8 cellular contexts compared by ENCODE assay signal in genomic region chr3:165206454-165207266, GRCh38. TPM values are rescaled to one million over a fixed set of nuclear protein-coding genes. Genes with fewer than 3 reads are reported as not detected.
A peak's percentile ranks its signal among the peaks of the same experiment; 100 is the strongest.
DNase-seq lines count a peak whose midpoint lies in the region; ATAC-seq and TF ChIP-seq lines count a peak whose summit lies in the region.

No MANE protein-coding gene starts in this region.

- H3K9me3 ChIP-seq in DOHH2 (ENCODE audit: control insufficient read depth, insufficient read depth, low read length), result no peaks in the 10 kb centered on the region

- no peaks in the 10 kb centered on the region for H3K36me3 Mint-ChIP-seq in activated T-cell treated with anti-CD3 and anti-CD28 coated beads, Interleukin-2, amount 50 U/mL, for 24 hours (ENCODE audit: low read depth)

- no peaks in the 10 kb centered on the region for H4K20me1 ChIP-seq in DOHH2 (ENCODE audit: control insufficient read depth, insufficient read depth, low read depth, low read length)

- H3K4me1 ChIP-seq in DOHH2 (ENCODE audit: control insufficient read depth, low read length), result no peaks in the 10 kb centered on the region

- H3K27me3 Mint-ChIP-seq in activated T-cell treated with anti-CD3 and anti-CD28 coated beads, Interleukin-2, amount 50 U/mL, for 24 hours, result peaks cover 12% of the 10 kb centered on the region

- H3K4me3 Mint-ChIP-seq in activated T-cell treated with anti-CD3 and anti-CD28 coated beads, Interleukin-2, amount 50 U/mL, for 24 hours, result peak overlapping the region; percentile 18

- H3K4me1 Mint-ChIP-seq in activated T-cell treated with anti-CD3 and anti-CD28 coated beads, Interleukin-2, amount 50 U/mL, for 24 hours (ENCODE audit: low read depth), result peaks cover 2% of the 10 kb centered on the region

- H3K4me2 ChIP-seq in DOHH2 (ENCODE audit: low read length), result no peak overlapping the region

- H3K27me3 ChIP-seq in DOHH2 (ENCODE audit: control insufficient read depth, low read length), result no peaks in the 10 kb centered on the region

- DNase-seq in NCI-H524 (lab: John Stamatoyannopoulos, UW) (peak; percentile 88 to 94), foreskin melanocyte (peak; percentile 80), occipital lobe (lab: John Stamatoyannopoulos, UW) (peak; percentile 68), T-helper 9 cell (no peak)
- DNase-seq in activated T-cell treated with anti-CD3 and anti-CD28 coated beads, Interleukin-2, amount 50 U/mL, for 24 hours, result peak; percentile 44

- no peak overlapping the region for H3K4me3 ChIP-seq in DOHH2 (ENCODE audit: low read length)

- H3K9me2 ChIP-seq in DOHH2 (replicated peaks; ENCODE audit: control insufficient read depth, low read length), result no peaks in the 10 kb centered on the region

- TF ChIP-seq CTCF in DOHH2 (IDR thresholded peaks at IDR 0.05; ENCODE audit: low read depth, low read length, poor library complexity, severe bottlenecking), result peak; percentile 85

- H3K36me3 ChIP-seq in DOHH2 (ENCODE audit: control insufficient read depth, low read length), result no peaks in the 10 kb centered on the region

- no peaks in the 10 kb centered on the region for H3K9me3 Mint-ChIP-seq in activated T-cell treated with anti-CD3 and anti-CD28 coated beads, Interleukin-2, amount 50 U/mL, for 24 hours

- ATAC-seq in GM19468 (IDR thresholded peaks at IDR 0.05; ENCODE audit: extremely low read depth, unreplicated experiment) (peak; percentile 86), HG03520 (IDR thresholded peaks at IDR 0.05; ENCODE audit: unreplicated experiment) (peak; percentile 96)

- H3F3A ChIP-seq in DOHH2 (ENCODE audit: control insufficient read depth, insufficient read depth), result no peaks in the 10 kb centered on the region

- H3K27ac Mint-ChIP-seq in activated T-cell treated with anti-CD3 and anti-CD28 coated beads, Interleukin-2, amount 50 U/mL, for 24 hours, result no peak overlapping the region

- no peaks in the 10 kb centered on the region for H3K79me2 ChIP-seq in DOHH2 (ENCODE audit: control insufficient read depth, low read length)

- no peak overlapping the region for H3K27ac ChIP-seq in DOHH2 (ENCODE audit: low read depth, low read length)

RNA-seq across cellular contexts. Expression of gene SLITRK3, which starts 10.5 kb away (rescaled TPM):
- 6.6 TPM for total RNA-seq in occipital lobe
